ENCODE assay signal across 19 cellular contexts in the genomic region with DNA sequence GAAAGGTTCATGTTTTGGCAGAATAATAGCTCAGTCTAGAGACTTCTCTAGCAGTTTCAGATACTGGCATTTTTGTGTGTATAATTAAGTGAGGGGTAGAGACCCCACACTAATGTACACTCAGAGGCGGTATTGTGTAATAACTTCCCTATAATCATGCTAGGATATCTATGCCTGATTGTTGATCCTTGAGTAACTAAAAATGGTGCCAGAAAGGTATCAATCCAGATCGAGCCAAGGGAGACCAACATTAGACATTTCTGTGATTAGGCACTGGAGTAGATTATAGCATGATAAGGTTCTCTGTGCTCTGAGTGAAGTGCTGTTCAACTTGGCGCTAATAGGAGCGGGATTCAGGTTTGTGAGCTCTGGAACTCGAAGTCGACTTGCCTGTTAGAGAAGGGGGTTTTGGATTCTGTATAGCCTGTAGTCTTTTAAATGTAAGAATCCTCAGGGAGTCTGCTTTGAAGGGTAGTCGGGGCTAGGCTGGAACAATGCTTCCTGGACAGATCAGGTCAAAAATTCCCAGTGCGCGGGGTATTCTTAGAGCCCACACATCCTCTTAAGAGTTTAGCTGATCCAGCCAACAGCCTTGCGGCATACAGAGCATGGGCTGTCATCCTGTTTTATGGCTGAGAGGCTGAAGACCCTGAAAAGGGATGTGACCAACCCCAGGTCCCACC. TPM values are rescaled to one million over a fixed set of nuclear protein-coding genes. Genes with fewer than 3 reads are reported as not detected.
A peak's percentile ranks its signal among the peaks of the same experiment; 100 is the strongest.
DNase-seq lines count a peak whose midpoint lies in the region; ATAC-seq and TF ChIP-seq lines count a peak whose summit lies in the region.
"Had no signal": no experiment of that assay in that cellular context is flagged by ENCODE, and none has a peak within 500 bp of the region (broad histone marks: within the 10 kb centered on the region; RNA-seq: fewer than 3 reads in every experiment).

No MANE protein-coding gene starts in this region.

- peaks cover 44% of the 10 kb centered on the region for H3K4me1 Mint-ChIP-seq in central memory CD8-positive, alpha-beta T cell
- H3K4me1 Mint-ChIP-seq in neural progenitor cell (peaks cover 11% of the 10 kb centered on the region), Calu3 (ENCODE audit: low read depth, unreplicated experiment) (no peaks in the 10 kb centered on the region)

- no peak overlapping the region for H3K4me3 Mint-ChIP-seq in central memory CD8-positive, alpha-beta T cell
- H3K4me3 Mint-ChIP-seq in neural progenitor cell (no peak overlapping the region), Calu3 (ENCODE audit: low read depth, unreplicated experiment) (no peak overlapping the region)
- H3K4me3 Mint-ChIP-seq: WTC11 had no signal

- ATAC-seq in central memory CD8-positive, alpha-beta T cell (replicated peaks; ENCODE audit: extremely low read depth, poor library complexity, severe bottlenecking), result no peak
- ATAC-seq in GM19324 (IDR thresholded peaks at IDR 0.05; ENCODE audit: low FRiP score, unreplicated experiment), result no peak
- no peak for ATAC-seq in lower lobe of right lung
- ATAC-seq: WTC11 had no signal

- intact Hi-C loops in Calu3 (cut with micrococcal nuclease; ENCODE audit: unreplicated experiment), result no loop called here
- intact Hi-C loops in lower lobe of right lung (cut with DNase I), result no loop called here

- no peak for TF ChIP-seq CTCF in neural progenitor cell (IDR thresholded peaks at IDR 0.05)
- TF ChIP-seq CTCF in Calu3 (IDR thresholded peaks at IDR 0.05; ENCODE audit: unreplicated experiment), result no peak
- TF ChIP-seq CTCF in lower lobe of right lung (IDR thresholded peaks at IDR 0.05), result no peak

- H3K27me3 ChIP-seq in neural progenitor cell (no peaks in the 10 kb centered on the region), lower lobe of right lung (ENCODE audit: low read depth) (no peaks in the 10 kb centered on the region)
- H3K27me3 ChIP-seq: ovary, sigmoid colon had no signal

- DNase-seq in activated T-cell treated with anti-CD3 and anti-CD28 coated beads, Interleukin-2, amount 50 U/mL, for 48 hours, result peak; percentile 11 to 16
- DNase-seq in activated T-cell treated with anti-CD3 and anti-CD28 coated beads for 4 hours (no peak), ELF-1 (ENCODE audit: low read depth, low spot score) (peak; percentile 74), neural progenitor cell (ENCODE audit: low spot score) (peak; percentile 69), Calu3 (no peak), lower lobe of right lung (no peak)
- peak in 1 of 2 donors; percentile 8 for DNase-seq in central memory CD8-positive, alpha-beta T cell (ENCODE audit: low spot score in 2 of 2)
- DNase-seq: ACHN; activated CD4-positive, alpha-beta memory T cell treated with anti-CD3 and anti-CD28 coated beads, Interleukin-2, amount 10 ng/mL, durations not matched to agents 7 days and 5 days; C1 segment of cervical spinal cord; GF-D8; NCI-H1930; NCI-H510A; ovary; RPMI8226; sigmoid colon; SK-N-SH had no signal

- H3K36me3 Mint-ChIP-seq in central memory CD8-positive, alpha-beta T cell (ENCODE audit: insufficient read depth), result peaks cover 5% of the 10 kb centered on the region
- H3K36me3 Mint-ChIP-seq in neural progenitor cell, result peaks cover 5% of the 10 kb centered on the region
- no peaks in the 10 kb centered on the region for H3K36me3 Mint-ChIP-seq in Calu3 (ENCODE audit: insufficient read depth, unreplicated experiment)

- peaks cover 6% of the 10 kb centered on the region for H4K20me1 ChIP-seq in neural progenitor cell (ENCODE audit: low read depth)

- no peak overlapping the region for H3K9ac ChIP-seq in neural progenitor cell
- H3K9ac ChIP-seq: SK-N-SH had no signal

- H2AFZ ChIP-seq in neural progenitor cell (replicated peaks), result no peak overlapping the region

- H3F3A ChIP-seq in neural progenitor cell (ENCODE audit: low read depth), result peaks cover 20% of the 10 kb centered on the region

- CTCF ChIA-PET in Calu3 (lab: Charles Lee), result no interaction called here

- H3K27ac ChIP-seq in neural progenitor cell (no peak overlapping the region), lower lobe of right lung (no peak overlapping the region)
- H3K27ac ChIP-seq: ovary, sigmoid colon had no signal

- H3K4me2 ChIP-seq in neural progenitor cell, result peak overlapping the region; percentile 44
- H3K4me2 ChIP-seq: SK-N-SH had no signal

- no peaks in the 10 kb centered on the region for H3K9me3 Mint-ChIP-seq in central memory CD8-positive, alpha-beta T cell
- H3K9me3 Mint-ChIP-seq in neural progenitor cell (peaks cover 21% of the 10 kb centered on the region), Calu3 (ENCODE audit: low read depth, unreplicated experiment) (peaks cover 3% of the 10 kb centered on the region)

- H3K4me3 ChIP-seq in neural progenitor cell (no peak overlapping the region), lower lobe of right lung (no peak overlapping the region)
- H3K4me3 ChIP-seq: ovary, sigmoid colon had no signal

- peaks cover 22% of the 10 kb centered on the region for H3K4me1 ChIP-seq in neural progenitor cell
- H3K4me1 ChIP-seq in lower lobe of right lung, result peaks cover 21% of the 10 kb centered on the region

- no TSS peak for BruUV-seq in Calu3 (replicated peaks; lab: Mats Ljungman, UMichigan)

- H3K27me3 Mint-ChIP-seq in central memory CD8-positive, alpha-beta T cell, result no peaks in the 10 kb centered on the region
- H3K27me3 Mint-ChIP-seq in neural progenitor cell (ENCODE audit: insufficient read depth, low read depth) (peaks cover 8% of the 10 kb centered on the region), Calu3 (ENCODE audit: unreplicated experiment) (peaks cover 74% of the 10 kb centered on the region)

- no peaks in the 10 kb centered on the region for H3K9me3 ChIP-seq in neural progenitor cell (ENCODE audit: low read depth)
- no peaks in the 10 kb centered on the region for H3K9me3 ChIP-seq in lower lobe of right lung
- H3K9me3 ChIP-seq: ovary had no signal

- H3K27ac Mint-ChIP-seq in central memory CD8-positive, alpha-beta T cell (ENCODE audit: low read depth), result peak overlapping the region; percentile 80
- H3K27ac Mint-ChIP-seq in neural progenitor cell (no peak overlapping the region), Calu3 (ENCODE audit: unreplicated experiment) (no peak overlapping the region)
- H3K27ac Mint-ChIP-seq: activated CD4-positive, alpha-beta memory T cell treated with anti-CD3 and anti-CD28 coated beads, Interleukin-2, amount 10 ng/mL, durations not matched to agents 7 days and 5 days; WTC11 had no signal

- H3K36me3 ChIP-seq in neural progenitor cell (peaks cover 3% of the 10 kb centered on the region), lower lobe of right lung (no peaks in the 10 kb centered on the region)
- H3K36me3 ChIP-seq: ovary had no signal

- H3K79me2 ChIP-seq in neural progenitor cell (ENCODE audit: low read depth), result no peaks in the 10 kb centered on the region

RNA-seq across cellular contexts. Expression of gene MAN1C1, which starts 24.2 kb away (rescaled TPM):
- total RNA-seq in neural progenitor cell (ENCODE audit: low replicate concordance) (5.3 and 6.8 TPM in 2 replicates), Calu3 (2022) (0.14 and 0.37 TPM in 2 replicates), lower lobe of right lung (20.4 TPM)

Comparison
In these comparisons a context has a peak if more than half of its experiments do, and no peak if none do; other contexts are left out.
1. DNase-seq: peak in activated T-cell treated with anti-CD3 and anti-CD28 coated beads, Interleukin-2, amount 50 U/mL, for 48 hours (2 of 2), ELF-1 (single experiment) and neural progenitor cell (single experiment); none in activated T-cell treated with anti-CD3 and anti-CD28 coated beads for 4 hours (single experiment), Calu3 (single experiment) and lower lobe of right lung (single experiment).